In the genomic region with DNA sequence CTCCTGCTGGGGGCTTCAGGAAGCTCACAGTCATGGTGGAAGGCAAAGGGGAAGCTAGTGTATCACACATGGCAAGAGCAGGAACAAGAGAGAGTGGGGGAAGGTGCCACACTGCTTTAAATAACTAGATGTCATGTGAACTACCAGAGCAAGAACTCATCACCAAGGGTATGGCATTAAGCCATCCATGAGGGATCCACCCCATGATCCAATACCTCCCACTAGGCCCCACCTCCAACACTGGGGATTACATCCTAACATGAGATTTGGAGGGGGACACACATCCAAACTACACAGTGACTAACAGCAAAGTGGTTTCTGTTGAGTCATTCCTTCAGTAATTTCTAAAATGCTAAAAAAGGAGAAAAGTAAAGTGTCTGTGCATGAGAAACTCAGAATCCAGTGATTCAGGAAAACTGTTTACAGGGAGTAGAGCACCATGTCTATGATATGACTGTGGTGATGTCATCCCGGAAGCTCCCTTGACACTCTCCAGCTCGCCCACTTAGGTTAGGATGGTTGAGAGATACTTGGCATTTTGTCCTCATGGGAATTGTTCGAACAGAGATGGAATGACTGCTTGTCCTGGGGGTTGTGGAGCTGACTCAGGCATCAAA, we compare ENCODE assay signal across 11 cellular contexts.
DNase-seq lines count a peak whose midpoint lies in the region; ATAC-seq and TF ChIP-seq lines count a peak whose summit lies in the region.
"Had no signal": no experiment of that assay in that cellular context is flagged by ENCODE, and none has a peak within 500 bp of the region (broad histone marks: within the 10 kb centered on the region; RNA-seq: fewer than 3 reads in every experiment).

No MANE protein-coding gene starts in this region.

- TF ChIP-seq CTCF in AG10803 (conservative IDR thresholded peaks at IDR 0.05; ENCODE audit: low read length) (0 out of 2 replicates have a peak, but pooled peaks have one; percentile 9), astrocyte of the cerebellum (IDR thresholded peaks at IDR 0.05; ENCODE audit: low read depth, low read length, missing control alignments) (no peak)

- in situ Hi-C loops in astrocyte of the cerebellum (cut with HindIII; ENCODE audit: low sequenced_read_pairs): no loop called here

- no peak for ATAC-seq in GM21381 (IDR thresholded peaks at IDR 0.05; ENCODE audit: unreplicated experiment)

- H3K4me3 ChIP-seq in AG10803 (ENCODE audit: low read length) (no peak overlapping the region), astrocyte of the cerebellum (ENCODE audit: low read depth, low read length) (no peak overlapping the region)
- H3K4me3 ChIP-seq: dorsolateral prefrontal cortex had no signal

- DNase-seq in AG10803 (ENCODE audit: low read depth): peak; percentile 94
- DNase-seq in GOT3 (lab: John Stamatoyannopoulos, UW): peak; percentile 29
- DNase-seq in astrocyte of the cerebellum (ENCODE audit: low read depth): peak; percentile 41
- peak; percentile 97 for DNase-seq in kidney tubule cell (ENCODE audit: low spot score)
- DNase-seq in pons (ENCODE audit: low spot score): no peak
- no peak for DNase-seq in retina
- no peak for DNase-seq in NCI-H146 (lab: John Stamatoyannopoulos, UW)
- DNase-seq: NCI-H1092 treated with DMSO at 0.1 percent for 48 hours, right cardiac atrium had no signal

Comparison
In these comparisons a context has a peak if more than half of its experiments do, and no peak if none do; other contexts are left out.
1. DNase-seq: peak in AG10803 (single experiment), GOT3 (single experiment), astrocyte of the cerebellum (single experiment) and kidney tubule cell (single experiment); none in pons (single experiment), retina (single experiment) and NCI-H146 (single experiment).